15 cellular contexts compared by ENCODE assay signal in the genomic region with DNA sequence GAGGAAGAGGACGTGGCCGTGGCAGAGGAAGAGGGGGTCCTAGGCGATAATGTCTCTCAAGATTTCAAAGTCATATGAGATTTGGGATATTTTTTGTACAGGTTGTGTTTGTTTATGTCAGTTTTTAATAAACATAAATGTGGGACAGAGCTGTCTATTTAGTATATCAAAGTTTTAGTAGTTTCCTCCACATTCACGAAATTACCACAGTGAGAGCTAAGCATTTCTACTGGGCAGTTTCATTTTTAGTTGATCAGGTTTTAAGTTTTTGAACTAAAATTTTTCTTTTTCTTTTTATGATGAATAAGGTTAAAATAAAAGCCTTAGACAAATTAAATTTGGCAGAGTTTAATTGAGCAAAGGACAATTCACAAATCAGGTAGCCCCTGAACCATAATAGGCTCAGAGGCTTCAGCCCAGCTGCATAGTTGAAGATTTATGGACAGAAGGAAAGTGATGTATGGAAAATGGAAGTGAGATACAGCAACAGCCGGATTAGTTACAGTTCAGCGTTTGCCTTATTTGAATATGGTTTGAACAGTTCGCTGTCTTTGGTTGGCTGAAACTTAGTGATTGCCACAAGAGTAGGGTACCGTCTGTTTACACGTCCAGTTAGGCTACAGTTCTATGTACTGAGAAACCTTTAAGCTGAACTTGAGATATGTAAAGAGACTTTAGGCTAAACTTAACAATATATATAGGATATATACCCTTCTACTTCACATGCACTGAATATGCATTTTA. TPM values are rescaled to one million over a fixed set of nuclear protein-coding genes. Genes with fewer than 3 reads are reported as not detected.
DNase-seq lines count a peak whose midpoint lies in the region; ATAC-seq and TF ChIP-seq lines count a peak whose summit lies in the region.
"Had no signal": no experiment of that assay in that cellular context is flagged by ENCODE, and none has a peak within 500 bp of the region (broad histone marks: within the 10 kb centered on the region; RNA-seq: fewer than 3 reads in every experiment).

No MANE protein-coding gene starts in this region.

- H3K4me3 ChIP-seq in esophagus muscularis mucosa (no peak overlapping the region), testis (no peak overlapping the region)
- H3K4me3 ChIP-seq: left ventricle myocardium inferior, SK-N-MC, transverse colon had no signal

- DNase-seq in CD14-positive monocyte (ENCODE audit: low spot score): no peak
- no peak for DNase-seq in esophagus muscularis mucosa (ENCODE audit: extremely low spot score)
- no peak for DNase-seq in pons (ENCODE audit: low spot score)
- DNase-seq in stimulated activated CD4-positive, alpha-beta T cell treated with anti-CD3 and anti-CD28 coated beads, Interleukin-15, amount 100 ng/mL, for 24 hours: no peak
- DNase-seq in testis: no peak
- DNase-seq: activated naive CD4-positive, alpha-beta T cell; left ventricle myocardium inferior; NCI-H1048; stimulated activated CD4-positive, alpha-beta T cell treated with anti-CD3 and anti-CD28 coated beads, Interleukin-12 subunit alpha, Interleukin-12 subunit beta, amount 100 ng/mL, for 4 hours; transverse colon had no signal

- WGBS in esophagus muscularis mucosa: 82% methylated on average over 9 of the region's 9 CpGs
- 87% methylated on average over 9 of the region's 9 CpGs for WGBS in testis, 2 donors

- no peaks in the 10 kb centered on the region for H3K9me3 ChIP-seq in esophagus muscularis mucosa
- no peaks in the 10 kb centered on the region for H3K9me3 ChIP-seq in testis
- H3K9me3 ChIP-seq: left ventricle myocardium inferior, transverse colon had no signal

- TF ChIP-seq CTCF in CD14-positive monocyte (IDR thresholded peaks at IDR 0.05) (no peak), esophagus muscularis mucosa (IDR thresholded peaks at IDR 0.05) (no peak), testis (IDR thresholded peaks at IDR 0.05) (no peak)

- ATAC-seq in GM18907 (IDR thresholded peaks at IDR 0.05; ENCODE audit: unreplicated experiment) (peak; percentile 94), HG02759 (IDR thresholded peaks at IDR 0.05; ENCODE audit: unreplicated experiment) (peak; percentile 91)

- H3K27me3 Mint-ChIP-seq in CD14-positive monocyte (ENCODE audit: low read depth in 3 of 3) (no peaks in the 10 kb centered on the region), IgD-negative memory B cell (no peaks in the 10 kb centered on the region)

- intact Hi-C loops in CD14-positive monocyte (cut with micrococcal nuclease) (no loop called here), esophagus muscularis mucosa (cut with DNase I) (no loop called here), testis (cut with DNase I; ENCODE audit: low total_unique reads) (no loop called here)

- TF ChIP-seq EP300 in esophagus muscularis mucosa (IDR thresholded peaks at IDR 0.05): no peak

- no peaks in the 10 kb centered on the region for H3K4me1 Mint-ChIP-seq in CD14-positive monocyte
- H3K4me1 Mint-ChIP-seq in IgD-negative memory B cell: peaks cover 8 to 25% (median 17%) of the 10 kb centered on the region in 3 donors

- no peak for TF ChIP-seq POLR2A in esophagus muscularis mucosa (IDR thresholded peaks at IDR 0.05; ENCODE audit: low read depth)
- TF ChIP-seq POLR2A in testis (IDR thresholded peaks at IDR 0.05): no peak

- H3K9me3 Mint-ChIP-seq in CD14-positive monocyte: peaks cover 0 to 2% (median 0%) of the 10 kb centered on the region in 7 donors
- H3K9me3 Mint-ChIP-seq in IgD-negative memory B cell: peaks cover 0 to 2% (median 0%) of the 10 kb centered on the region in 3 donors

- peaks cover 33 to 78% (median 65%) of the 10 kb centered on the region in 4 donors for H3K36me3 ChIP-seq in esophagus muscularis mucosa
- H3K36me3 ChIP-seq in testis (ENCODE audit: low read depth, missing control alignments): no peaks in the 10 kb centered on the region

- H3K36me3 Mint-ChIP-seq in CD14-positive monocyte: peaks cover 48 to 86% of the 10 kb centered on the region in 2 donors
- no peaks in the 10 kb centered on the region for H3K36me3 Mint-ChIP-seq in IgD-negative memory B cell

- H3K27ac ChIP-seq in esophagus muscularis mucosa (replicated peaks in 1 of 4) (no peak overlapping the region), testis (no peak overlapping the region)
- H3K27ac ChIP-seq: C4-2B, left ventricle myocardium inferior, SK-N-MC, transverse colon had no signal

- H3K27me3 ChIP-seq in esophagus muscularis mucosa (no peaks in the 10 kb centered on the region), testis (no peaks in the 10 kb centered on the region)
- H3K27me3 ChIP-seq: transverse colon had no signal

- peak overlapping the region in 5 of 7 donors; percentile 22 to 82 (median 47) for H3K27ac Mint-ChIP-seq in CD14-positive monocyte
- H3K27ac Mint-ChIP-seq in IgD-negative memory B cell: peak overlapping the region; percentile 9 to 78 (median 68)

- no peak overlapping the region for H3K4me3 Mint-ChIP-seq in CD14-positive monocyte
- H3K4me3 Mint-ChIP-seq in IgD-negative memory B cell: peak overlapping the region in 2 of 4 donors; percentile 10 to 67

- no peaks in the 10 kb centered on the region for H3K4me1 ChIP-seq in esophagus muscularis mucosa
- no peaks in the 10 kb centered on the region for H3K4me1 ChIP-seq in testis
- H3K4me1 ChIP-seq: transverse colon had no signal

RNA-seq across cellular contexts. Expression of gene SNRPD1, which starts 17.1 kb away (rescaled TPM):
- 10 to 100 TPM; 50.9 to 56.7 TPM for polyA plus RNA-seq in CD14-positive monocyte
- polyA plus RNA-seq in IgD-negative memory B cell: 102 TPM
- 1 to 10 TPM; 7.1 to 8.8 (median 8.1) TPM for total RNA-seq in esophagus muscularis mucosa
- total RNA-seq in testis: 10 to 100 TPM; 12.4 to 18.0 TPM
- polyA plus RNA-seq in testis (ENCODE audit: insufficient read depth, low read depth, low replicate concordance): 101 TPM

RNA-seq across cellular contexts. Expression of gene ESCO1, which starts 28.8 kb away (rescaled TPM):
- polyA plus RNA-seq in CD14-positive monocyte (1 to 10 TPM; 1.3 to 2.5 TPM), IgD-negative memory B cell (11.4 TPM), testis (ENCODE audit: insufficient read depth, low read depth, low replicate concordance) (13.1 TPM)
- total RNA-seq in esophagus muscularis mucosa (10 to 100 TPM; 12.6 to 19.5 (median 15.0) TPM), testis (10 to 100 TPM; 43.0 to 55.9 TPM)
